ENCODE assay signal across 15 cellular contexts in the genomic region with DNA sequence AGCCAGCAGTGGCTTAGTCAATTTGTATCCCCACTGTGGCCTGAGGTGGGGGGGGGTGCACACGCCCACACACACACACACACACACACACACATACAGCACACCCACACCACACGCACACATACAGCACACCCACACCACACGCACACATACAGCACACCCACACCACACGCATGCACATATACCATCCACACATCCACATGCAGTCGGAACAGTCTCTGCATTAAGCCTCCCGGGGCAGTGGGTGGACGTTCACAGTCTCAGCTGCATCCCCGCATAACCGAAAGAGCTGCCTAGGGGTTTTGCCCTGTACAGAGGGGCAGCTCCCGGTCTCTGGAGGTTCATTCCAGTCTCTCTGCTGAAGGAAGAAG.
DNase-seq lines count a peak whose midpoint lies in the region; ATAC-seq and TF ChIP-seq lines count a peak whose summit lies in the region.
"Had no signal": no experiment of that assay in that cellular context is flagged by ENCODE, and none has a peak within 500 bp of the region (broad histone marks: within the 10 kb centered on the region; RNA-seq: fewer than 3 reads in every experiment).

No MANE protein-coding gene starts in this region.

- no peaks in the 10 kb centered on the region for H3K9me3 Mint-ChIP-seq in T-helper 1 cell treated with Interleukin-12 subunit alpha and Interleukin-12 subunit beta and Interleukin-4 antibody, amounts not matched to agents 30 μg/mL and 1 μg/mL, for 36 hours
- no peaks in the 10 kb centered on the region for H3K9me3 Mint-ChIP-seq in progenitor cell of endocrine pancreas (ENCODE audit: low read depth)
- H3K9me3 Mint-ChIP-seq: natural killer cell had no signal

- H3K27ac Mint-ChIP-seq in T-helper 1 cell treated with Interleukin-12 subunit alpha and Interleukin-12 subunit beta and Interleukin-4 antibody, amounts not matched to agents 30 μg/mL and 1 μg/mL, for 36 hours = peak overlapping the region; percentile 76
- peak overlapping the region; percentile 29 for H3K27ac Mint-ChIP-seq in progenitor cell of endocrine pancreas
- H3K27ac Mint-ChIP-seq: natural killer cell had no signal

- H3K56ac ChIP-seq in IMR-90 (ENCODE audit: extremely low read depth, insufficient read depth, low read length) = peak overlapping the region; percentile 50; the same call in 1 of the 2 replicates

- no peaks in the 10 kb centered on the region for H3K79me1 ChIP-seq in IMR-90 (ENCODE audit: low read depth in 1 of 2, low read length in 2 of 2)

- peak overlapping the region; percentile 60 to 90; a peak in 3 of 4 replicates for H4K8ac ChIP-seq in IMR-90 (ENCODE audit: low read depth in 2 of 2, low read length in 2 of 2)

- H4K91ac ChIP-seq in IMR-90 (ENCODE audit: insufficient read depth, low read depth, low read length) = peak overlapping the region; percentile 93

- no peaks in the 10 kb centered on the region for H3K36me3 ChIP-seq in IMR-90 (ENCODE audit: control insufficient read depth, insufficient read depth, low read length)
- H3K36me3 ChIP-seq in brain microvascular endothelial cell (replicated peaks) = no peaks in the 10 kb centered on the region
- no peaks in the 10 kb centered on the region for H3K36me3 ChIP-seq in BE2C
- H3K36me3 ChIP-seq: upper lobe of left lung had no signal

- H2BK15ac ChIP-seq in IMR-90 (ENCODE audit: low read depth, low read length) = peak overlapping the region; percentile 75; the same call in 1 of the 3 replicates

- H3K4me1 ChIP-seq in IMR-90 (ENCODE audit: control insufficient read depth, insufficient read depth, low read length) = peaks cover 34% of the 10 kb centered on the region
- H3K4me1 ChIP-seq in BE2C = no peaks in the 10 kb centered on the region
- H3K4me1 ChIP-seq: body of pancreas had no signal

- intact Hi-C loops in IMR-90 (cut with micrococcal nuclease) = loop anchor here (1.0 to 5.0 kb wide), 2 partner anchors 131 to 302 kb away; no protein-coding TSS in a partner anchor

- H2BK20ac ChIP-seq in IMR-90 (ENCODE audit: low read depth, low read length) = peak overlapping the region; percentile 86

- no peaks in the 10 kb centered on the region for H4K20me1 ChIP-seq in IMR-90 (ENCODE audit: insufficient read depth, low read length)

- BruUV-seq in IMR-90 (replicated peaks; lab: Mats Ljungman, UMichigan) = no TSS peak

- H3K9ac ChIP-seq in IMR-90 (ENCODE audit: low read depth, low read length) = peak overlapping the region; percentile 41; the same call in 1 of the 2 replicates

- H3K4me1 Mint-ChIP-seq in T-helper 1 cell treated with Interleukin-12 subunit alpha and Interleukin-12 subunit beta and Interleukin-4 antibody, amounts not matched to agents 30 μg/mL and 1 μg/mL, for 36 hours (ENCODE audit: low read depth) = peaks cover 23% of the 10 kb centered on the region
- peaks cover 3% of the 10 kb centered on the region for H3K4me1 Mint-ChIP-seq in progenitor cell of endocrine pancreas (ENCODE audit: low read depth)
- H3K4me1 Mint-ChIP-seq: natural killer cell had no signal

- POLR2A ChIA-PET in IMR-90 (lab: Charles Lee; ENCODE audit: unreplicated experiment) = no interaction called here

- no peak for TF ChIP-seq RAD21 in IMR-90 (IDR thresholded peaks at IDR 0.05; ENCODE audit: low read length)

- H3K4me3 ChIP-seq in IMR-90 (ENCODE audit: insufficient read depth, low read depth, low read length) (no peak overlapping the region), brain microvascular endothelial cell (ENCODE audit: low read depth, low read length) (no peak overlapping the region), BE2C (ENCODE audit: low read depth, low read length) (no peak overlapping the region)
- H3K4me3 ChIP-seq: body of pancreas, upper lobe of left lung had no signal

- H3K14ac ChIP-seq in IMR-90 (replicated peaks; ENCODE audit: low read depth, low read length) = peak overlapping the region; percentile 63

- H3K9me1 ChIP-seq in IMR-90 (ENCODE audit: insufficient read depth, low read length) = peaks cover 28% of the 10 kb centered on the region

- H3K23ac ChIP-seq in IMR-90 (ENCODE audit: low read depth, low read length) = peak overlapping the region; percentile 17; the same call in 1 of the 2 replicates

- CTCF ChIA-PET in IMR-90 (lab: Yijun Ruan, JAX) = no interaction called here

- H3K4ac ChIP-seq in IMR-90 (ENCODE audit: low read depth, low read length) = peak overlapping the region; percentile 97

- H2AFZ ChIP-seq in IMR-90 (replicated peaks; ENCODE audit: low read length, poor library complexity) = peak overlapping the region; percentile 81

- dilution Hi-C loops in IMR-90 (cut with HindIII; ENCODE audit: low sequenced_read_pairs, unreplicated experiment) = no loop called here

- DNase-seq in T-helper 1 cell (no peak), IMR-90 (no peak), brain microvascular endothelial cell (peak; percentile 18), progenitor cell of endocrine pancreas (ENCODE audit: low spot score, unreplicated experiment) (no peak), BE2C (no peak), ACHN (no peak)
- no peak for DNase-seq in activated CD4-positive, CD25-positive, alpha-beta regulatory T cell treated with anti-CD3 and anti-CD28 coated beads, Interleukin-2, amount 50 U/mL, for 72 hours
- DNase-seq: natural killer cell, NCI-H1092, NCI-H510A treated with DMSO at 0.1 percent for 48 hours, RPMI8226, upper lobe of left lung had no signal

- H2AK5ac ChIP-seq in IMR-90 (ENCODE audit: low read depth, low read length) = peak overlapping the region; percentile 93

- H2BK120ac ChIP-seq in IMR-90 (ENCODE audit: low read depth, low read length) = peak overlapping the region; percentile 97

- peaks cover 30% of the 10 kb centered on the region for H3K27me3 Mint-ChIP-seq in T-helper 1 cell treated with Interleukin-12 subunit alpha and Interleukin-12 subunit beta and Interleukin-4 antibody, amounts not matched to agents 30 μg/mL and 1 μg/mL, for 36 hours (ENCODE audit: low read depth)
- H3K27me3 Mint-ChIP-seq in progenitor cell of endocrine pancreas = peaks cover 41% of the 10 kb centered on the region

- H3K9me3 ChIP-seq in IMR-90 (ENCODE audit: control insufficient read depth, insufficient read depth, low read length) (no peaks in the 10 kb centered on the region), BE2C (no peaks in the 10 kb centered on the region)
- H3K9me3 ChIP-seq: body of pancreas, upper lobe of left lung had no signal

- H3K36me3 Mint-ChIP-seq in T-helper 1 cell treated with Interleukin-12 subunit alpha and Interleukin-12 subunit beta and Interleukin-4 antibody, amounts not matched to agents 30 μg/mL and 1 μg/mL, for 36 hours (ENCODE audit: low read depth) = peaks cover 1% of the 10 kb centered on the region
- no peaks in the 10 kb centered on the region for H3K36me3 Mint-ChIP-seq in progenitor cell of endocrine pancreas (ENCODE audit: insufficient read depth)
- H3K36me3 Mint-ChIP-seq: natural killer cell had no signal

- peak overlapping the region; percentile 91 for H3K27ac ChIP-seq in IMR-90 (ENCODE audit: insufficient read depth, low read length)
- peak overlapping the region; percentile 30 for H3K27ac ChIP-seq in brain microvascular endothelial cell
- H3K27ac ChIP-seq: 22Rv1, body of pancreas, upper lobe of left lung had no signal

- peak overlapping the region; percentile 60; the same call in 1 of the 2 replicates for H3K4me2 ChIP-seq in IMR-90 (ENCODE audit: low read depth, low read length)

- peak overlapping the region; percentile 67 for H2AK9ac ChIP-seq in IMR-90 (replicated peaks; ENCODE audit: low read depth, low read length, poor library complexity)

- no peak for ATAC-seq in IMR-90 (ENCODE audit: low read depth)
- ATAC-seq: body of pancreas, natural killer cell had no signal

- TF ChIP-seq CTCF in IMR-90 (conservative IDR thresholded peaks at IDR 0.05; ENCODE audit: low read depth, low read length) (no peak), brain microvascular endothelial cell (IDR thresholded peaks at IDR 0.05; ENCODE audit: low read depth, low read length, missing control alignments) (no peak), progenitor cell of endocrine pancreas (IDR thresholded peaks at IDR 0.05; ENCODE audit: unreplicated experiment) (no peak), BE2C (IDR thresholded peaks at IDR 0.05; ENCODE audit: low read depth, low read length) (no peak)

- peak overlapping the region; percentile 39 for H2BK5ac ChIP-seq in IMR-90 (ENCODE audit: low read depth, low read length, poor library complexity, severe bottlenecking)

- peak overlapping the region; percentile 63 for H3K4me3 Mint-ChIP-seq in T-helper 1 cell treated with Interleukin-12 subunit alpha and Interleukin-12 subunit beta and Interleukin-4 antibody, amounts not matched to agents 30 μg/mL and 1 μg/mL, for 36 hours
- no peak overlapping the region for H3K4me3 Mint-ChIP-seq in progenitor cell of endocrine pancreas (ENCODE audit: low read depth)
- H3K4me3 Mint-ChIP-seq: natural killer cell had no signal

- H4K5ac ChIP-seq in IMR-90 (ENCODE audit: low read depth, low read length) = peak overlapping the region; percentile 77; the same call in 1 of the 2 replicates

- 87% methylated on average over 4 of the region's 10 CpGs; no CpG with 5 or more reads in 1 of the 2 experiments for WGBS in IMR-90 (ENCODE audit: extremely low coverage in 2 of 2, insufficient read length in 1 of 2), 2 experiments

- no peak for TF ChIP-seq POLR2A in IMR-90 (IDR thresholded peaks at IDR 0.05; ENCODE audit: low read depth, low read length)

- peaks cover 3% of the 10 kb centered on the region for H3K27me3 ChIP-seq in IMR-90 (ENCODE audit: control insufficient read depth, insufficient read depth, low read length)
- no peaks in the 10 kb centered on the region for H3K27me3 ChIP-seq in brain microvascular endothelial cell (replicated peaks)
- H3K27me3 ChIP-seq in BE2C = no peaks in the 10 kb centered on the region
- H3K27me3 ChIP-seq: body of pancreas, upper lobe of left lung had no signal

- in situ Hi-C loops in IMR-90 (cut with MboI; ENCODE audit: low sequenced_read_pairs) = loop anchor here (10.0 kb wide), 1 partner anchor 300 kb away; no protein-coding TSS in a partner anchor
- in situ Hi-C loops in brain microvascular endothelial cell (cut with HindIII; ENCODE audit: low pct_ligation_motif_present, low sequenced_read_pairs) = no loop called here
- in situ Hi-C loops in ACHN (cut with HindIII; ENCODE audit: low pct_ligation_motif_present, low pct_unique_long_range_greater_than_20kb, low sequenced_read_pairs) = no loop called here

- H3K18ac ChIP-seq in IMR-90 (ENCODE audit: low read depth, low read length) = peak overlapping the region; percentile 65; the same call in 1 of the 2 replicates

TF ChIP-seq in IMR-90, 13 proteins besides CTCF, POLR2A, EP300 and RAD21 (continues in another document):
- TF ChIP-seq SMC3 (IDR thresholded peaks at IDR 0.05; ENCODE audit: low read depth, low read length) (no peak), CHD1 (IDR thresholded peaks at IDR 0.05; ENCODE audit: low read depth, low read length) (no peak), MXI1 (IDR thresholded peaks at IDR 0.05; ENCODE audit: borderline replicate concordance, low read depth, low read length) (no peak)
